ENCODE assay signal across 22 cellular contexts in genomic region chr10:32984003-32984600, GRCh38. TPM values are rescaled to one million over a fixed set of nuclear protein-coding genes. Genes with fewer than 3 reads are reported as not detected.
DNase-seq lines count a peak whose midpoint lies in the region; ATAC-seq, FAIRE-seq and TF ChIP-seq lines count a peak whose summit lies in the region.
"Had no signal": no experiment of that assay in that cellular context is flagged by ENCODE, and none has a peak within 500 bp of the region (broad histone marks: within the 10 kb centered on the region; RNA-seq: fewer than 3 reads in every experiment).

No MANE protein-coding gene starts in this region.

- no peaks in the 10 kb centered on the region for H3K36me3 Mint-ChIP-seq in astrocyte (ENCODE audit: low read depth, unreplicated experiment)
- no peaks in the 10 kb centered on the region for H3K36me3 Mint-ChIP-seq in stimulated activated memory B cell treated with anti-CD40 and anti-IgM and Interleukin-4, amounts not matched to agents 10 μg/mL and 1 μg/mL and 100 μg/mL, for 72 hours

- peak overlapping the region; percentile 67 for H3K4me2 ChIP-seq in astrocyte (ENCODE audit: low read length)

- no peaks in the 10 kb centered on the region for H4K20me1 ChIP-seq in astrocyte (ENCODE audit: insufficient read depth, low read length)

- WGBS in HUES64 = 97% methylated on average over 4 of the region's 4 CpGs
- 100% methylated on average over 2 of the region's 4 CpGs for WGBS in right lobe of liver (ENCODE audit: insufficient coverage, low coverage, low lambda C conversion rate, missing lambda C conversion rate)

- H3K27ac Mint-ChIP-seq in astrocyte (ENCODE audit: unreplicated experiment) = peak overlapping the region; percentile 99
- H3K27ac Mint-ChIP-seq in stimulated activated memory B cell treated with anti-CD40 and anti-IgM and Interleukin-4, amounts not matched to agents 10 μg/mL and 1 μg/mL and 100 μg/mL, for 72 hours = peak overlapping the region; percentile 29
- H3K27ac Mint-ChIP-seq: B cell had no signal

- TF ChIP-seq POLR2A in right lobe of liver (IDR thresholded peaks at IDR 0.05) = no peak
- TF ChIP-seq POLR2A in GM12892 (IDR thresholded peaks at IDR 0.05; ENCODE audit: low read depth, low read length) = no peak

- DNase-seq in astrocyte (ENCODE audit: low read depth) (no peak), right lobe of liver (no peak), GM12892 (ENCODE audit: insufficient read length) (no peak)
- DNase-seq in stimulated activated naive CD4-positive, alpha-beta T cell treated with Interleukin-2 at 50 U/mL for 16 hours (lab: John Stamatoyannopoulos, UW) = no peak
- no peak for DNase-seq in activated T-cell treated with anti-CD3 and anti-CD28 coated beads, Interleukin-2, amount 50 U/mL, for 48 hours
- DNase-seq: activated CD4-positive, alpha-beta T cell treated with anti-CD3 and anti-CD28 coated beads for 48 hours; activated CD8-positive, alpha-beta memory T cell treated with anti-CD3 and anti-CD28 coated beads, Interleukin-2, amount 50 U/mL, for 4 hours; activated gamma-delta T cell; anterior cingulate cortex; Caco-2; gastrocnemius medialis; NCI-H1436; NCI-H774; nucleus accumbens; right cardiac atrium; RPMI8226; stimulated activated CD4-positive, alpha-beta T cell treated with anti-CD3 and anti-CD28 coated beads, Interleukin-1b, Interleukin-23, amount 100 ng/mL, for 48 hours; stomach had no signal

- H3K4me1 Mint-ChIP-seq in astrocyte (ENCODE audit: low read depth, unreplicated experiment) = peaks cover 55% of the 10 kb centered on the region
- H3K4me1 Mint-ChIP-seq in stimulated activated memory B cell treated with anti-CD40 and anti-IgM and Interleukin-4, amounts not matched to agents 10 μg/mL and 1 μg/mL and 100 μg/mL, for 72 hours = peaks cover 23% of the 10 kb centered on the region

- ATAC-seq in right lobe of liver = no peak
- no peak for ATAC-seq in stimulated activated memory B cell treated with anti-CD40 and anti-IgM and Interleukin-4, amounts not matched to agents 10 μg/mL and 1 μg/mL and 100 μg/mL, for 72 hours
- ATAC-seq: gastrocnemius medialis, right cardiac atrium had no signal

- H3K4me1 ChIP-seq in HUES64 (ENCODE audit: insufficient read depth, low read length) (peaks cover 34% of the 10 kb centered on the region), astrocyte (ENCODE audit: insufficient read depth, low read length) (peaks cover 51% of the 10 kb centered on the region), right lobe of liver (peaks cover 0 to 55% (median 26%) of the 10 kb centered on the region in 4 donors)

- H3K9me3 ChIP-seq in HUES64 (ENCODE audit: insufficient read depth, low read depth, low read length) = no peaks in the 10 kb centered on the region
- no peaks in the 10 kb centered on the region for H3K9me3 ChIP-seq in astrocyte (ENCODE audit: insufficient read depth, low read depth, low read length)
- H3K9me3 ChIP-seq in right lobe of liver = no peaks in the 10 kb centered on the region
- H3K9me3 ChIP-seq: Caco-2, gastrocnemius medialis, HAP-1, stomach had no signal

- H3K27ac ChIP-seq in HUES64 (ENCODE audit: low read depth, low read length) (peak overlapping the region; percentile 37), astrocyte (ENCODE audit: low read depth, low read length) (peak overlapping the region; percentile 100), right lobe of liver (peak overlapping the region; percentile 96 to 98 (median 98))
- H3K27ac ChIP-seq: gastrocnemius medialis had no signal

- H3K27me3 ChIP-seq in HUES64 (ENCODE audit: insufficient read depth, low read length) (no peaks in the 10 kb centered on the region), astrocyte (ENCODE audit: insufficient read depth, low read length) (no peaks in the 10 kb centered on the region), right lobe of liver (no peaks in the 10 kb centered on the region)
- H3K27me3 ChIP-seq: gastrocnemius medialis, stomach had no signal

- peaks cover 6% of the 10 kb centered on the region for H3K79me2 ChIP-seq in astrocyte (ENCODE audit: insufficient read depth, low read length)

- H3K9ac ChIP-seq in HUES64 (ENCODE audit: low read depth, low read length) (no peak overlapping the region), astrocyte (ENCODE audit: low read length) (peak overlapping the region; percentile 58)

- H3K4me3 Mint-ChIP-seq in astrocyte (ENCODE audit: unreplicated experiment) = peak overlapping the region; percentile 43
- H3K4me3 Mint-ChIP-seq in stimulated activated memory B cell treated with anti-CD40 and anti-IgM and Interleukin-4, amounts not matched to agents 10 μg/mL and 1 μg/mL and 100 μg/mL, for 72 hours = no peak overlapping the region
- H3K4me3 Mint-ChIP-seq: B cell had no signal

- H3K27me3 Mint-ChIP-seq in astrocyte (ENCODE audit: low read depth, unreplicated experiment) = no peaks in the 10 kb centered on the region
- no peaks in the 10 kb centered on the region for H3K27me3 Mint-ChIP-seq in stimulated activated memory B cell treated with anti-CD40 and anti-IgM and Interleukin-4, amounts not matched to agents 10 μg/mL and 1 μg/mL and 100 μg/mL, for 72 hours
- H3K27me3 Mint-ChIP-seq: B cell had no signal

- intact Hi-C loops in right lobe of liver (cut with DNase I) = no loop called here

- no peak overlapping the region for H2AFZ ChIP-seq in astrocyte (ENCODE audit: low read depth, low read length)

- no peaks in the 10 kb centered on the region for H3K9me3 Mint-ChIP-seq in astrocyte (ENCODE audit: unreplicated experiment)
- H3K9me3 Mint-ChIP-seq in stimulated activated memory B cell treated with anti-CD40 and anti-IgM and Interleukin-4, amounts not matched to agents 10 μg/mL and 1 μg/mL and 100 μg/mL, for 72 hours = no peaks in the 10 kb centered on the region

- no peak overlapping the region for H3K4me3 ChIP-seq in HUES64 (ENCODE audit: low read length)
- H3K4me3 ChIP-seq in astrocyte (ENCODE audit: insufficient read depth, low read depth, low read length) = no peak overlapping the region
- peak overlapping the region in 1 of 3 donors; percentile 25 for H3K4me3 ChIP-seq in right lobe of liver
- H3K4me3 ChIP-seq: gastrocnemius medialis, HAP-1, stomach had no signal

- no peak for TF ChIP-seq CTCF in astrocyte (IDR thresholded peaks at IDR 0.05; ENCODE audit: insufficient read depth, low read depth, low read length)
- no peak for TF ChIP-seq CTCF in right lobe of liver (IDR thresholded peaks at IDR 0.05)

- FAIRE-seq in astrocyte (lab: Jason Lieb, UNC) (no peak), GM12892 (lab: Jason Lieb, UNC) (no peak)

- H3K36me3 ChIP-seq in HUES64 (ENCODE audit: insufficient read depth, low read length) = no peaks in the 10 kb centered on the region
- H3K36me3 ChIP-seq in astrocyte (ENCODE audit: insufficient read depth, low read length) = no peaks in the 10 kb centered on the region
- no peaks in the 10 kb centered on the region for H3K36me3 ChIP-seq in right lobe of liver
- H3K36me3 ChIP-seq: gastrocnemius medialis, HAP-1, stomach had no signal

RNA-seq across cellular contexts. Expression of gene ITGB1, which starts 26.1 kb away (rescaled TPM):
- 236 TPM for polyA plus RNA-seq in HUES64 (2013, experiment 1 of 2)
- polyA plus RNA-seq in HUES64 (2013, experiment 2 of 2) = 283 TPM
- total RNA-seq in astrocyte (2,575 and 2,956 TPM in 2 replicates), right lobe of liver (100 to 1,000 TPM; 120 to 301 (median 239) TPM)
- polyA plus RNA-seq in GM12892 (2012; ENCODE audit: missing spikeins) = 39.2 TPM

Comparison
In these comparisons a context has a peak if more than half of its experiments do, and no peak if none do; other contexts are left out.
1. H3K27ac ChIP-seq: peak in every context shown above with its lines; median percentile 100 in astrocyte; 98 in right lobe of liver; 37 in HUES64.